21 cellular contexts compared by ENCODE assay signal in genomic region chr15:94300612-94301011, GRCh38.
DNase-seq lines count a peak whose midpoint lies in the region; ATAC-seq, FAIRE-seq and TF ChIP-seq lines count a peak whose summit lies in the region.
"Had no signal": no experiment of that assay in that cellular context is flagged by ENCODE, and none has a peak within 500 bp of the region (broad histone marks: within the 10 kb centered on the region; RNA-seq: fewer than 3 reads in every experiment).

No MANE protein-coding gene starts in this region.

- CTCF ChIA-PET in activated naive CD4-positive, alpha-beta T cell treated with anti-CD3 and anti-CD28 coated beads for 36 hours (lab: Charles Lee), result interaction anchor here (0.6 to 1.3 kb wide), 3 partner anchors 16 to 23 kb away, joined by 4 read pairs; no protein-coding TSS in a partner anchor
- CTCF ChIA-PET in activated naive CD4-positive, alpha-beta T cell treated with anti-CD3 and anti-CD28 coated beads, Interleukin-2, amount 10 ng/mL, durations not matched to agents 7 days and 5 days (lab: Charles Lee), result no interaction called here

- DNase-seq in activated naive CD4-positive, alpha-beta T cell treated with anti-CD3 and anti-CD28 coated beads for 36 hours, result no peak
- DNase-seq in activated naive CD4-positive, alpha-beta T cell treated with anti-CD3 and anti-CD28 coated beads, Interleukin-2, amount 10 ng/mL, durations not matched to agents 7 days and 5 days, result no peak
- DNase-seq in MG63 (peak; percentile 15), heart left ventricle (peak in 2 of 5 donors; percentile 74 to 75), urothelium cell line (ENCODE audit: low spot score) (no peak), NCI-H187 treated with DMSO at 0.1 percent for 48 hours (lab: John Stamatoyannopoulos, UW) (no peak), hippocampal formation (lab: John Stamatoyannopoulos, UW) (no peak)
- DNase-seq in natural killer cell treated with Interleukin-12 subunit alpha and Interleukin-12 subunit beta and Interleukin-15 and Interleukin-18, amount 100 ng/mL, for 72 hours (ENCODE audit: low spot score), result no peak
- DNase-seq: ACHN; Calu3; CD4-positive, alpha-beta T cell; Karpas-422; NCI-H1436; NCI-H2081 treated with DMSO at 0.1 percent for 48 hours; NCI-H2227 treated with DMSO at 0.1 percent for 48 hours; NCI-H69; SHP77 treated with DMSO at 0.1 percent for 48 hours had no signal

- H3K27me3 ChIP-seq in MG63 (no peaks in the 10 kb centered on the region), heart left ventricle (peaks cover 0 to 7% (median 0%) of the 10 kb centered on the region in 9 donors)

- no peak for TF ChIP-seq CTCF in heart left ventricle (IDR thresholded peaks at IDR 0.05)

- H3K9me3 ChIP-seq in MG63, result no peaks in the 10 kb centered on the region; the same call in 1 of the 2 replicates
- H3K9me3 ChIP-seq in heart left ventricle, result no peaks in the 10 kb centered on the region

- FAIRE-seq in urothelium cell line (lab: Jason Lieb, UNC), result no peak
- FAIRE-seq: GM12878, GM18507, H54 had no signal

- no peaks in the 10 kb centered on the region for H3K27me3 Mint-ChIP-seq in activated naive CD4-positive, alpha-beta T cell treated with anti-CD3 and anti-CD28 coated beads for 36 hours (ENCODE audit: low read depth)
- no peaks in the 10 kb centered on the region for H3K27me3 Mint-ChIP-seq in activated naive CD4-positive, alpha-beta T cell treated with anti-CD3 and anti-CD28 coated beads, Interleukin-2, amount 10 ng/mL, durations not matched to agents 7 days and 5 days
- H3K27me3 Mint-ChIP-seq in natural killer cell treated with Interleukin-12 subunit alpha and Interleukin-12 subunit beta and Interleukin-15 and Interleukin-18, amount 100 ng/mL, for 72 hours, result no peaks in the 10 kb centered on the region
- H3K27me3 Mint-ChIP-seq: CD4-positive, alpha-beta T cell had no signal

- H3K4me3 ChIP-seq in MG63 (no peak overlapping the region), heart left ventricle (no peak overlapping the region)
- H3K4me3 ChIP-seq: GM12878 had no signal

- H3K4me1 ChIP-seq in heart left ventricle, result peaks cover 0 to 26% (median 0%) of the 10 kb centered on the region in 12 donors

- peaks cover 52% of the 10 kb centered on the region for H3K36me3 Mint-ChIP-seq in activated naive CD4-positive, alpha-beta T cell treated with anti-CD3 and anti-CD28 coated beads for 36 hours (ENCODE audit: low read depth)
- H3K36me3 Mint-ChIP-seq in activated naive CD4-positive, alpha-beta T cell treated with anti-CD3 and anti-CD28 coated beads, Interleukin-2, amount 10 ng/mL, durations not matched to agents 7 days and 5 days, result peaks cover 37% of the 10 kb centered on the region
- H3K36me3 Mint-ChIP-seq in natural killer cell treated with Interleukin-12 subunit alpha and Interleukin-12 subunit beta and Interleukin-15 and Interleukin-18, amount 100 ng/mL, for 72 hours, result peaks cover 59% of the 10 kb centered on the region

- H3K4me1 Mint-ChIP-seq in activated naive CD4-positive, alpha-beta T cell treated with anti-CD3 and anti-CD28 coated beads for 36 hours (ENCODE audit: low read depth), result peaks cover 46% of the 10 kb centered on the region
- peaks cover 48% of the 10 kb centered on the region for H3K4me1 Mint-ChIP-seq in activated naive CD4-positive, alpha-beta T cell treated with anti-CD3 and anti-CD28 coated beads, Interleukin-2, amount 10 ng/mL, durations not matched to agents 7 days and 5 days
- H3K4me1 Mint-ChIP-seq in natural killer cell treated with Interleukin-12 subunit alpha and Interleukin-12 subunit beta and Interleukin-15 and Interleukin-18, amount 100 ng/mL, for 72 hours (ENCODE audit: low read depth in 2 of 2), result peaks cover 80 to 88% of the 10 kb centered on the region in 2 donors

- TF ChIP-seq POLR2A in heart left ventricle (IDR thresholded peaks at IDR 0.05), result no peak

- intact Hi-C loops in activated naive CD4-positive, alpha-beta T cell treated with anti-CD3 and anti-CD28 coated beads for 36 hours (cut with micrococcal nuclease), result loop anchor here (10.0 kb wide), 2 partner anchors 284 to 1676 kb away; no protein-coding TSS in a partner anchor
- intact Hi-C loops in heart left ventricle (cut with DNase I), result loop anchor here in 1 of 10 donors (10.0 kb wide), 1 partner anchor 46 kb away; no protein-coding TSS in a partner anchor

- no peak overlapping the region for H3K4me3 Mint-ChIP-seq in activated naive CD4-positive, alpha-beta T cell treated with anti-CD3 and anti-CD28 coated beads for 36 hours
- H3K4me3 Mint-ChIP-seq in activated naive CD4-positive, alpha-beta T cell treated with anti-CD3 and anti-CD28 coated beads, Interleukin-2, amount 10 ng/mL, durations not matched to agents 7 days and 5 days, result no peak overlapping the region
- peak overlapping the region; percentile 60 for H3K4me3 Mint-ChIP-seq in natural killer cell treated with Interleukin-12 subunit alpha and Interleukin-12 subunit beta and Interleukin-15 and Interleukin-18, amount 100 ng/mL, for 72 hours
- H3K4me3 Mint-ChIP-seq: CD4-positive, alpha-beta T cell had no signal

- H3K9me3 Mint-ChIP-seq in activated naive CD4-positive, alpha-beta T cell treated with anti-CD3 and anti-CD28 coated beads for 36 hours, result peaks cover 4% of the 10 kb centered on the region
- H3K9me3 Mint-ChIP-seq in activated naive CD4-positive, alpha-beta T cell treated with anti-CD3 and anti-CD28 coated beads, Interleukin-2, amount 10 ng/mL, durations not matched to agents 7 days and 5 days, result peaks cover 17% of the 10 kb centered on the region
- peaks cover 3% of the 10 kb centered on the region for H3K9me3 Mint-ChIP-seq in natural killer cell treated with Interleukin-12 subunit alpha and Interleukin-12 subunit beta and Interleukin-15 and Interleukin-18, amount 100 ng/mL, for 72 hours

- H3K27ac Mint-ChIP-seq in activated naive CD4-positive, alpha-beta T cell treated with anti-CD3 and anti-CD28 coated beads for 36 hours, result peak overlapping the region; percentile 42
- no peak overlapping the region for H3K27ac Mint-ChIP-seq in activated naive CD4-positive, alpha-beta T cell treated with anti-CD3 and anti-CD28 coated beads, Interleukin-2, amount 10 ng/mL, durations not matched to agents 7 days and 5 days
- peak overlapping the region; percentile 95 to 99 for H3K27ac Mint-ChIP-seq in natural killer cell treated with Interleukin-12 subunit alpha and Interleukin-12 subunit beta and Interleukin-15 and Interleukin-18, amount 100 ng/mL, for 72 hours
- H3K27ac Mint-ChIP-seq: CD4-positive, alpha-beta T cell had no signal

- no peak overlapping the region for H3K27ac ChIP-seq in heart left ventricle

- H3K36me3 ChIP-seq in MG63, result no peaks in the 10 kb centered on the region; the same call in 1 of the 2 replicates
- no peaks in the 10 kb centered on the region for H3K36me3 ChIP-seq in heart left ventricle

- peak; percentile 94 to 99 (median 96) for ATAC-seq in heart left ventricle
- no peak for ATAC-seq in natural killer cell treated with Interleukin-12 subunit alpha and Interleukin-12 subunit beta and Interleukin-15 and Interleukin-18, amount 100 ng/mL, for 72 hours
- ATAC-seq: GM12878, Panc1 had no signal

Comparison
In these comparisons a context has a peak if more than half of its experiments do, and no peak if none do; other contexts are left out.
1. ATAC-seq: peak in heart left ventricle (4 of 4); none in natural killer cell treated with Interleukin-12 subunit alpha and Interleukin-12 subunit beta and Interleukin-15 and Interleukin-18, amount 100 ng/mL, for 72 hours (0 of 2).